25 cellular contexts compared by ENCODE assay signal in genomic region chr4:169800541-169800940, GRCh38.
"Had no signal": no experiment of that assay in that cellular context is flagged by ENCODE, and none has a peak within 500 bp of the region (broad histone marks: within the 10 kb centered on the region; RNA-seq: fewer than 3 reads in every experiment).

No MANE protein-coding gene starts in this region.

- H3K9ac ChIP-seq: neural progenitor cell, parathyroid adenoma had no signal

- H3K79me2 ChIP-seq: parathyroid adenoma had no signal

- H3K4me1 ChIP-seq: esophagus squamous epithelium, neural progenitor cell, parathyroid adenoma, tibial artery had no signal

- ATAC-seq: activated T-cell treated with anti-CD3 and anti-CD28 coated beads, Interleukin-2, amount 50 U/mL, for 4 hours; activated T-helper 17 cell treated with anti-CD3 and anti-CD28 coated beads, Interleukin-2, amount 50 U/mL, for 72 hours; natural killer cell; right cardiac atrium; stimulated activated naive CD8-positive, alpha-beta T cell treated with anti-CD3 and anti-CD28 coated beads, Interleukin-15, Interleukin-2, amounts not matched to agents 100 U/mL and 50 U/mL, for 24 hours had no signal

- DNase-seq: activated CD4-positive, alpha-beta memory T cell treated with anti-CD3 and anti-CD28 coated beads for 36 hours; activated CD4-positive, alpha-beta T cell treated with anti-CD3 and anti-CD28 coated beads, Interleukin-2, amount 10 ng/mL, durations not matched to agents 24 days and 14 days; activated CD4-positive, CD25-positive, alpha-beta regulatory T cell treated with anti-CD3 and anti-CD28 coated beads, Interleukin-2, amount 50 U/mL, for 72 hours; activated gamma-delta T cell treated with Interleukin-2 at 50 U/mL for 16 hours; activated naive CD4-positive, alpha-beta T cell treated with anti-CD3 and anti-CD28 coated beads, Interleukin-2, amount 50 U/mL, for 16 hours; activated T-cell treated with anti-CD3 and anti-CD28 coated beads, Interleukin-2, amount 50 U/mL, for 4 hours; amniotic stem cell; central memory CD4-positive, alpha-beta T cell; dermis blood vessel endothelial cell; effector CD8-positive, alpha-beta T cell; esophagus squamous epithelium; glutamatergic neuron; natural killer cell; occipital lobe; right cardiac atrium; stimulated activated CD4-positive, alpha-beta T cell treated with anti-CD3 and anti-CD28 coated beads, Interleukin-2, amount 100 ng/mL, for 48 hours; stimulated activated naive CD8-positive, alpha-beta T cell treated with anti-CD3 and anti-CD28 coated beads, Interleukin-15, Interleukin-2, amounts not matched to agents 100 U/mL and 50 U/mL, for 24 hours; SW 1271; T1000; tibial artery had no signal

- H3K4me3 ChIP-seq: esophagus squamous epithelium, neural progenitor cell, tibial artery had no signal

- H3K27me3 ChIP-seq: neural progenitor cell had no signal

- H3K4me2 ChIP-seq: neural progenitor cell had no signal

- H3K36me3 ChIP-seq: esophagus squamous epithelium, neural progenitor cell, tibial artery, WERI-Rb-1 had no signal

- H3K27ac ChIP-seq: epithelial cell of prostate, esophagus squamous epithelium, neural progenitor cell, parathyroid adenoma, tibial artery, WERI-Rb-1 had no signal
